Comparison of ENCODE assay signal across 8 cellular contexts in the genomic region with DNA sequence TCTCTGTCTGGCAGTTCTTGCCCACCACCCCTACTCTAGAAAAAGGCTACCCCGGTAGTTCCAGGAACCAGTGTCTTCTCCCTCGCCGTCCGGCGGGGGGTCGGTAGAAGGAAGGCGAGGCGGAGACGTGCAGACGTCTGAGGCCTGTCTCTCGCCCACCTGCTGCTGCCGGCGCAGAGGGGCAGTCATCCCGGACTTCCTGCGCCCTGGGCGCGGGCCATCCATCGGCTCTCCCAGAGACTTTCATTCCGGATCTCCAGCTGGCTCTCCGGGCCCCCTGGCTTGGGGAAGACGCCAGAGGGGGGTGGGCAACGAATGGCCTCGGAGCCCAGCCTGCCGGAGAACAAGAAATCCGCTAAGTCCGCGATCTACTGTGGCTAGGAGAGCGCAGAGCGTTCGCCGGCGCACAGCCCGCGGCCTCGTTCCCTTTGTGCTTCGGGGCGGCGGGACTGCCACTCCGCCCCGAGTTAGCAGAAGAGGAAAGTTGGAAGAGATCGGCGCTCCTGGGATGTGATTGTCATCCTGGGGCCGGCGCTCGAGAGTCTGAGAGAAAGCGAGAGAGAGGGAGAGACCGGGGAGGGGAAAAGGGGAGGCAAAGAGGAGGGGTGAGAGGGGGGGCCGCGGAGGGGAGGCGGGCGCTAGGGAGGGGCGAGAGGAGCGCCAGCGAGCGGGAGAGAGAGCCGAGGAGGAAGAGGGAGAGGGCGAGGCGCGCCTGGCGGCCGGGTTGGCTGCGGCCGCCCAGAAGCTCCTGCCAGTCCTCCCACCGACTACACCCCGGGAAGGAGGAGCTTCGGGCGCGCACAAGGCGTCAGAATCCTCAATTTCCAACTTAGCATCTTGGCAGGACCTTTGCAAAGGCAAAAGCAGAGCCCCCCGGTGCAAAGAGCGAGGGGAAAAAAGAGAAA. TPM values are rescaled to one million over a fixed set of nuclear protein-coding genes. Genes with fewer than 3 reads are reported as not detected.
DNase-seq lines count a peak whose midpoint lies in the region; ATAC-seq, FAIRE-seq and TF ChIP-seq lines count a peak whose summit lies in the region.

A gene (plus strand): TSS at position 832 of the 905 bp plus-strand sequence. CDS start 334 bp downstream, outside the sequence.

- TF ChIP-seq CTCF in GM12865 (IDR thresholded peaks at IDR 0.05; ENCODE audit: insufficient read depth, low read depth, low read length, missing control alignments), result no peak

- peaks cover 11% of the 10 kb centered on the region for H3K36me3 ChIP-seq in skeletal muscle satellite cell (ENCODE audit: insufficient read depth, low read length)

- no peaks in the 10 kb centered on the region for H3K9me3 ChIP-seq in skeletal muscle satellite cell (replicated peaks; ENCODE audit: low read length)

- H3K4me3 ChIP-seq in GM12865 (ENCODE audit: low read depth, low read length), result peak within 1 kb of the TSS; percentile 52
- peak within 1 kb of the TSS; percentile 85 for H3K4me3 ChIP-seq in skeletal muscle satellite cell (ENCODE audit: low read length)

- peaks cover 19% of the 10 kb centered on the region for H3K4me1 ChIP-seq in skeletal muscle satellite cell (ENCODE audit: control insufficient read depth, insufficient read depth, low read length)

- peak within 1 kb of the TSS; percentile 89 for H3K4me2 ChIP-seq in skeletal muscle satellite cell (ENCODE audit: low read length)

- ATAC-seq in HG03280 (IDR thresholded peaks at IDR 0.05; ENCODE audit: unreplicated experiment), result no peak

- FAIRE-seq in A204.1 (lab: Jason Lieb, UNC), result peak; percentile 94

- H3K27me3 ChIP-seq in skeletal muscle satellite cell (ENCODE audit: control insufficient read depth, insufficient read depth, low read length), result no peaks in the 10 kb centered on the region

- DNase-seq in GM12865 (ENCODE audit: low read depth), result peak; percentile 54
- peak; percentile 68 for DNase-seq in NCI-H128 (lab: John Stamatoyannopoulos, UW; ENCODE audit: unreplicated experiment)
- DNase-seq in SK-N-DZ (ENCODE audit: low spot score), result peak; percentile 92
- peak; percentile 22 for DNase-seq in central memory CD4-positive, alpha-beta T cell
- peak; percentile 98 for DNase-seq in iris pigment epithelial cell (ENCODE audit: low read depth)

- H3K9ac ChIP-seq in skeletal muscle satellite cell (ENCODE audit: low read depth, low read length), result peak within 1 kb of the TSS; percentile 91

RNA-seq across cellular contexts. Expression of the gene that starts here (rescaled TPM):
- polyA plus RNA-seq in SK-N-DZ (2014; cell fraction: cytosol; rRNA removed), result 4.6 and 6.1 TPM in 2 replicates
- 4.3 and 6.3 TPM in 2 replicates for polyA plus RNA-seq in SK-N-DZ (2014; cell fraction: nucleus; rRNA removed)
- 0.87 and 1.8 TPM in 2 replicates for total RNA-seq in skeletal muscle satellite cell (2012; rRNA removed)

Comparison
In these comparisons a context has a peak if more than half of its experiments do, and no peak if none do; other contexts are left out.
1. DNase-seq: peak in every context shown above with its lines; median percentile 98 in iris pigment epithelial cell; 92 in SK-N-DZ; 68 in NCI-H128; 54 in GM12865; 22 in central memory CD4-positive, alpha-beta T cell.